Comparison of ENCODE assay signal across 14 cellular contexts in genomic region chr16:27177031-27177774, GRCh38. TPM values are rescaled to one million over a fixed set of nuclear protein-coding genes. Genes with fewer than 3 reads are reported as not detected.
DNase-seq lines count a peak whose midpoint lies in the region; ATAC-seq and TF ChIP-seq lines count a peak whose summit lies in the region.
"Had no signal": no experiment of that assay in that cellular context is flagged by ENCODE, and none has a peak within 500 bp of the region (broad histone marks: within the 10 kb centered on the region; RNA-seq: fewer than 3 reads in every experiment).

No MANE protein-coding gene starts in this region.

- H3K36me3 Mint-ChIP-seq in activated CD4-positive, alpha-beta memory T cell treated with anti-CD3 and anti-CD28 coated beads for 36 hours = no peaks in the 10 kb centered on the region

- ATAC-seq in HG03432 (IDR thresholded peaks at IDR 0.05; ENCODE audit: unreplicated experiment) = no peak

- H3K4me1 Mint-ChIP-seq in activated CD4-positive, alpha-beta memory T cell treated with anti-CD3 and anti-CD28 coated beads for 36 hours (ENCODE audit: low read depth) = peaks cover 55% of the 10 kb centered on the region

- intact Hi-C loops in activated CD4-positive, alpha-beta memory T cell treated with anti-CD3 and anti-CD28 coated beads for 36 hours (cut with micrococcal nuclease) = no loop called here

- H3K9me3 Mint-ChIP-seq in activated CD4-positive, alpha-beta memory T cell treated with anti-CD3 and anti-CD28 coated beads for 36 hours = peaks cover 3% of the 10 kb centered on the region
- H3K9me3 Mint-ChIP-seq: activated naive CD8-positive, alpha-beta T cell treated with anti-CD3 and anti-CD28 coated beads, Interleukin-2, amount 10 ng/mL, durations not matched to agents 7 days and 5 days had no signal

- no peak for TF ChIP-seq CTCF in fibroblast of pulmonary artery (IDR thresholded peaks at IDR 0.05; ENCODE audit: low read length, missing control alignments)

- peak overlapping the region; percentile 89 for H3K27ac ChIP-seq in ACC112 (ENCODE audit: low read depth, low read length)

- no peaks in the 10 kb centered on the region for H3K27me3 Mint-ChIP-seq in activated CD4-positive, alpha-beta memory T cell treated with anti-CD3 and anti-CD28 coated beads for 36 hours
- H3K27me3 Mint-ChIP-seq: activated naive CD8-positive, alpha-beta T cell treated with anti-CD3 and anti-CD28 coated beads, Interleukin-2, amount 10 ng/mL, durations not matched to agents 7 days and 5 days had no signal

- no peak overlapping the region for H3K4me3 Mint-ChIP-seq in activated CD4-positive, alpha-beta memory T cell treated with anti-CD3 and anti-CD28 coated beads for 36 hours
- H3K4me3 Mint-ChIP-seq: activated naive CD8-positive, alpha-beta T cell treated with anti-CD3 and anti-CD28 coated beads, Interleukin-2, amount 10 ng/mL, durations not matched to agents 7 days and 5 days; T-helper 1 cell treated with Interleukin-12 subunit alpha and Interleukin-12 subunit beta and Interleukin-4 antibody, amounts not matched to agents 30 μg/mL and 1 μg/mL, for 36 hours had no signal

- H3K4me1 ChIP-seq in ACC112 (ENCODE audit: control insufficient read depth, insufficient read depth, low read length, unreplicated experiment) = peaks cover 11% of the 10 kb centered on the region

- POLR2A ChIA-PET in activated CD4-positive, alpha-beta memory T cell treated with anti-CD3 and anti-CD28 coated beads for 36 hours (lab: Charles Lee) = no interaction called here

- DNase-seq in GM03348 (ENCODE audit: low spot score) (peak; percentile 78), fibroblast of pulmonary artery (ENCODE audit: low read depth) (peak; percentile 76), NCI-H2081 treated with DMSO at 0.1 percent for 48 hours (lab: John Stamatoyannopoulos, UW) (no peak), NCI-H1105 treated with DMSO at 0.1 percent for 48 hours (lab: John Stamatoyannopoulos, UW) (no peak), medulla oblongata (ENCODE audit: extremely low spot score) (no peak)
- DNase-seq in activated CD4-positive, alpha-beta memory T cell treated with anti-CD3 and anti-CD28 coated beads for 36 hours = peak; percentile 69
- DNase-seq: activated naive CD8-positive, alpha-beta T cell treated with anti-CD3 and anti-CD28 coated beads, Interleukin-2, amount 10 ng/mL, durations not matched to agents 7 days and 5 days; DMS53; glutamatergic neuron; KG1; NCI-H526 treated with DMSO at 0.1 percent for 48 hours had no signal

- H3K27ac Mint-ChIP-seq in activated CD4-positive, alpha-beta memory T cell treated with anti-CD3 and anti-CD28 coated beads for 36 hours = peak overlapping the region; percentile 91
- H3K27ac Mint-ChIP-seq: T-helper 1 cell treated with Interleukin-12 subunit alpha and Interleukin-12 subunit beta and Interleukin-4 antibody, amounts not matched to agents 30 μg/mL and 1 μg/mL, for 36 hours had no signal

- H2AFZ ChIP-seq in ACC112 (ENCODE audit: low read length, unreplicated experiment) = peak overlapping the region; percentile 96

- H3K27me3 ChIP-seq in ACC112 (ENCODE audit: insufficient read depth, low read length) = peaks cover 11% of the 10 kb centered on the region; the same call in 1 of the 2 replicates

- no peaks in the 10 kb centered on the region for H3K79me2 ChIP-seq in ACC112 (ENCODE audit: control insufficient read depth, insufficient read depth, low read length, unreplicated experiment)

- CTCF ChIA-PET in activated CD4-positive, alpha-beta memory T cell treated with anti-CD3 and anti-CD28 coated beads for 36 hours (lab: Charles Lee) = interaction anchor here (0.6 to 5.1 kb wide), 8 partner anchors 21 to 190 kb away, joined by 3 to 73 read pairs (median 12); partner anchors contain the start of gene KDM8

- no peaks in the 10 kb centered on the region for H3K36me3 ChIP-seq in ACC112 (ENCODE audit: insufficient read depth, low read length)

- H3K4me3 ChIP-seq in ACC112 (ENCODE audit: low read depth, low read length) (peak overlapping the region; percentile 17; the same call in 1 of the 2 replicates), fibroblast of pulmonary artery (replicated peaks; ENCODE audit: low read depth, low read length) (no peak overlapping the region)

RNA-seq across cellular contexts. Expression of gene KDM8, which starts 26.1 kb away (rescaled TPM):
- 1 to 10 TPM; 8.7 to 9.7 TPM for total RNA-seq in activated CD4-positive, alpha-beta memory T cell treated with anti-CD3 and anti-CD28 coated beads for 36 hours

Comparison
In these comparisons a context has a peak if more than half of its experiments do, and no peak if none do; other contexts are left out.
1. DNase-seq: peak in GM03348 (single experiment), activated CD4-positive, alpha-beta memory T cell treated with anti-CD3 and anti-CD28 coated beads for 36 hours (single experiment) and fibroblast of pulmonary artery (single experiment); none in NCI-H2081 treated with DMSO at 0.1 percent for 48 hours (single experiment), NCI-H1105 treated with DMSO at 0.1 percent for 48 hours (single experiment) and medulla oblongata (single experiment).